ENCODE assay signal across 1 cellular context in the genomic region with DNA sequence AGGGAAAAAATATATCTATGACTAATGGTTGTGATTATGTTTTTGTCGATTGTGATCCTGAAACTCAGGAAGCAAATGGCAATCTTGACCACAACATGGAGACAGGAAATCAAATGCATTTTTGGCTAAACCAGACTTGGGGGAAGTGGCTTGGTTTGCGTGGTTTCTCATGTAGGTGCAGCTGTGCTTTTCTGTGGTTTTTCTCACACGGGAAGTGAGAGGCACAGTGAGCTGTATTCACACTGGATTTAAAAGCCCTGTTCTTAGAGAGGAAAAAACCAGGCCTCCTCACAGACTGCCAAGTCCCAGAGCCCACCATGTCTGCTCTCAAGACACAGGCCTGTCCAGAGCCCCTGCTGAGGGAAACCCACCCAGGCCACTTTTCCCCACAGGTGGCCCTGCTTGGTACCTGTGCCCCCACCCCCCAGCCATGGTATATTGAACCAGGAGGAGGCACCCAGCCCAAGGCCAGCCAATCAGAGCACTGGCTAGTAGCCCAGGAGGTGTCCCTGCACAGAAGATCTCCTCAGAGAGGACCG.
TF ChIP-seq lines count a peak whose summit lies in the region.

No MANE protein-coding gene starts in this region.

TF ChIP-seq in IMR-90, 13 proteins besides CTCF, POLR2A, EP300 and RAD21 (continued from another document):
- TF ChIP-seq, protein P1, sequence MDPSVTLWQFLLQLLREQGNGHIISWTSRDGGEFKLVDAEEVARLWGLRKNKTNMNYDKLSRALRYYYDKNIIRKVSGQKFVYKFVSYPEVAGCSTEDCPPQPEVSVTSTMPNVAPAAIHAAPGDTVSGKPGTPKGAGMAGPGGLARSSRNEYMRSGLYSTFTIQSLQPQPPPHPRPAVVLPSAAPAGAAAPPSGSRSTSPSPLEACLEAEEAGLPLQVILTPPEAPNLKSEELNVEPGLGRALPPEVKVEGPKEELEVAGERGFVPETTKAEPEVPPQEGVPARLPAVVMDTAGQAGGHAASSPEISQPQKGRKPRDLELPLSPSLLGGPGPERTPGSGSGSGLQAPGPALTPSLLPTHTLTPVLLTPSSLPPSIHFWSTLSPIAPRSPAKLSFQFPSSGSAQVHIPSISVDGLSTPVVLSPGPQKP (IDR thresholded peaks at IDR 0.05; ENCODE audit: borderline replicate concordance, low read depth, low read length) = no peak
- TF ChIP-seq BHLHE40 (IDR thresholded peaks at IDR 0.05; ENCODE audit: low read depth, low read length) = peak; percentile 47; the same call in 1 of the 2 replicates
- TF ChIP-seq RFX5 (IDR thresholded peaks at IDR 0.05; ENCODE audit: low read depth, low read length) = no peak
- no peak for TF ChIP-seq MAFK (IDR thresholded peaks at IDR 0.05; ENCODE audit: low read depth, low read length)
- no peak for TF ChIP-seq MAZ (IDR thresholded peaks at IDR 0.05; ENCODE audit: borderline replicate concordance, low read depth, low read length)
- peak; percentile 40; the same call in 1 of the 2 replicates for TF ChIP-seq CEBPB (IDR thresholded peaks at IDR 0.05; ENCODE audit: low read depth, low read length)
- TF ChIP-seq RCOR1 (IDR thresholded peaks at IDR 0.05; ENCODE audit: insufficient replicate concordance, low read length) = no peak
- TF ChIP-seq, protein P2, sequence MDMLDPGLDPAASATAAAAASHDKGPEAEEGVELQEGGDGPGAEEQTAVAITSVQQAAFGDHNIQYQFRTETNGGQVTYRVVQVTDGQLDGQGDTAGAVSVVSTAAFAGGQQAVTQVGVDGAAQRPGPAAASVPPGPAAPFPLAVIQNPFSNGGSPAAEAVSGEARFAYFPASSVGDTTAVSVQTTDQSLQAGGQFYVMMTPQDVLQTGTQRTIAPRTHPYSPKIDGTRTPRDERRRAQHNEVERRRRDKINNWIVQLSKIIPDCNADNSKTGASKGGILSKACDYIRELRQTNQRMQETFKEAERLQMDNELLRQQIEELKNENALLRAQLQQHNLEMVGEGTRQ (IDR thresholded peaks at IDR 0.05; ENCODE audit: low read depth, low read length) = no peak
- TF ChIP-seq FOS (IDR thresholded peaks at IDR 0.05; ENCODE audit: low read depth, low read length) = no peak; the same call in 1 of the 2 replicates
TF ChIP-seq in IMR-90: peak in this region for 2.
